In genomic region chr2:105769504-105769903, GRCh38 we compare ENCODE assay signal across 9 cellular contexts. TPM values are rescaled to one million over a fixed set of nuclear protein-coding genes. Genes with fewer than 3 reads are reported as not detected.
DNase-seq lines count a peak whose midpoint lies in the region; ATAC-seq and TF ChIP-seq lines count a peak whose summit lies in the region.
"Had no signal": no experiment of that assay in that cellular context is flagged by ENCODE, and none has a peak within 500 bp of the region (broad histone marks: within the 10 kb centered on the region; RNA-seq: fewer than 3 reads in every experiment).

No MANE protein-coding gene starts in this region.

- H3K4me1 Mint-ChIP-seq in endodermal cell: peaks cover 29% of the 10 kb centered on the region

- H3K4me3 Mint-ChIP-seq in endodermal cell: no peak overlapping the region

- H3K4me3 ChIP-seq in endodermal cell (ENCODE audit: low read length) (no peak overlapping the region), psoas muscle (no peak overlapping the region)

- peaks cover 7% of the 10 kb centered on the region for H3K36me3 Mint-ChIP-seq in endodermal cell (ENCODE audit: low read depth)

- H3K27ac ChIP-seq in endodermal cell (ENCODE audit: low read depth, low read length) (no peak overlapping the region), psoas muscle (peak overlapping the region; percentile 55)

- peak; percentile 60 for TF ChIP-seq CTCF in endodermal cell (conservative IDR thresholded peaks at IDR 0.05)
- peak; percentile 17 for TF ChIP-seq CTCF in psoas muscle (IDR thresholded peaks at IDR 0.05)

- H3K27ac Mint-ChIP-seq in endodermal cell: no peak overlapping the region

- WGBS in endodermal cell (ENCODE audit: insufficient coverage in 1 of 2, insufficient read length in 1 of 2), 2 experiments: 91 to 92% methylated on average over 8 to 9 of the region's 9 CpGs
- WGBS in psoas muscle, 3 donors: 77 to 85% (median 79%) methylated on average over 9 of the region's 9 CpGs

- H3K27me3 Mint-ChIP-seq in endodermal cell (ENCODE audit: insufficient read depth): no peaks in the 10 kb centered on the region

- H3K36me3 ChIP-seq in endodermal cell (ENCODE audit: control insufficient read depth, insufficient read depth, low read length) (peaks cover 15% of the 10 kb centered on the region), psoas muscle (ENCODE audit: insufficient read depth in 1 of 2, low read depth in 1 of 2) (no peaks in the 10 kb centered on the region)

- DNase-seq in endodermal cell: peak; percentile 62
- no peak for DNase-seq in psoas muscle
- no peak for DNase-seq in AG08396 (ENCODE audit: low spot score)
- DNase-seq in stimulated activated CD4-positive, alpha-beta T cell treated with anti-CD3 and anti-CD28 coated beads, Interleukin-15, amount 100 ng/mL, for 24 hours: no peak
- DNase-seq: NCI-H1092 treated with DMSO at 0.1 percent for 48 hours had no signal

- ATAC-seq in GM18502 (IDR thresholded peaks at IDR 0.05; ENCODE audit: poor library complexity, unreplicated experiment) (peak; percentile 24), SK-N-SH treated with all-trans-retinoic acid at 6 μM for 48 hours (peak; percentile 48; the same call in 2 of the 3 replicates), psoas muscle (peak in 3 of 4 donors; percentile 40 to 65 (median 45)), HG03520 (IDR thresholded peaks at IDR 0.05; ENCODE audit: unreplicated experiment) (no peak), GM18498 (IDR thresholded peaks at IDR 0.05; ENCODE audit: unreplicated experiment) (no peak)

- intact Hi-C loops in psoas muscle (cut with DNase I): no loop called here

- peaks cover 8% of the 10 kb centered on the region for H3K4me1 ChIP-seq in endodermal cell (ENCODE audit: control insufficient read depth, insufficient read depth, low read length)
- peaks cover 40% of the 10 kb centered on the region for H3K4me1 ChIP-seq in psoas muscle

- H3K9ac ChIP-seq in endodermal cell (ENCODE audit: extremely low read depth, low read length, poor library complexity, severe bottlenecking): no peak overlapping the region

- no peaks in the 10 kb centered on the region for H3K9me3 ChIP-seq in endodermal cell (ENCODE audit: control insufficient read depth, low read length)
- H3K9me3 ChIP-seq in psoas muscle: no peaks in the 10 kb centered on the region

- H3K27me3 ChIP-seq in endodermal cell (ENCODE audit: control insufficient read depth, insufficient read depth, low read length, poor library complexity, severe bottlenecking): no peaks in the 10 kb centered on the region
- no peaks in the 10 kb centered on the region for H3K27me3 ChIP-seq in psoas muscle (ENCODE audit: insufficient read depth in 3 of 3, low read length in 2 of 3)

- no peaks in the 10 kb centered on the region for H3K9me3 Mint-ChIP-seq in endodermal cell

TF ChIP-seq in SK-N-SH treated with all-trans-retinoic acid at 6 μM for 48 hours, 23 proteins besides CTCF, POLR2A, EP300 and RAD21:
- no peak for TF ChIP-seq GLIS3 (CRISPR knock-in tag; IDR thresholded peaks at IDR 0.05)
- no peak for TF ChIP-seq ARNTL (CRISPR knock-in tag; IDR thresholded peaks at IDR 0.05; ENCODE audit: borderline replicate concordance, low read depth)
- TF ChIP-seq, protein P1, sequence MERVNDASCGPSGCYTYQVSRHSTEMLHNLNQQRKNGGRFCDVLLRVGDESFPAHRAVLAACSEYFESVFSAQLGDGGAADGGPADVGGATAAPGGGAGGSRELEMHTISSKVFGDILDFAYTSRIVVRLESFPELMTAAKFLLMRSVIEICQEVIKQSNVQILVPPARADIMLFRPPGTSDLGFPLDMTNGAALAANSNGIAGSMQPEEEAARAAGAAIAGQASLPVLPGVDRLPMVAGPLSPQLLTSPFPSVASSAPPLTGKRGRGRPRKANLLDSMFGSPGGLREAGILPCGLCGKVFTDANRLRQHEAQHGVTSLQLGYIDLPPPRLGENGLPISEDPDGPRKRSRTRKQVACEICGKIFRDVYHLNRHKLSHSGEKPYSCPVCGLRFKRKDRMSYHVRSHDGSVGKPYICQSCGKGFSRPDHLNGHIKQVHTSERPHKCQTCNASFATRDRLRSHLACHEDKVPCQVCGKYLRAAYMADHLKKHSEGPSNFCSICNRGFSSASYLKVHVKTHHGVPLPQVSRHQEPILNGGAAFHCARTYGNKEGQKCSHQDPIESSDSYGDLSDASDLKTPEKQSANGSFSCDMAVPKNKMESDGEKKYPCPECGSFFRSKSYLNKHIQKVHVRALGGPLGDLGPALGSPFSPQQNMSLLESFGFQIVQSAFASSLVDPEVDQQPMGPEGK (CRISPR knock-in tag; IDR thresholded peaks at IDR 0.05; ENCODE audit: borderline replicate concordance): no peak
- no peak for TF ChIP-seq BACH2 (CRISPR knock-in tag; IDR thresholded peaks at IDR 0.05; ENCODE audit: borderline replicate concordance)
- no peak for TF ChIP-seq ZC3H10 (CRISPR knock-in tag; IDR thresholded peaks at IDR 0.05)
- no peak for TF ChIP-seq ISL1 (CRISPR knock-in tag; IDR thresholded peaks at IDR 0.05)
- TF ChIP-seq, protein P2, sequence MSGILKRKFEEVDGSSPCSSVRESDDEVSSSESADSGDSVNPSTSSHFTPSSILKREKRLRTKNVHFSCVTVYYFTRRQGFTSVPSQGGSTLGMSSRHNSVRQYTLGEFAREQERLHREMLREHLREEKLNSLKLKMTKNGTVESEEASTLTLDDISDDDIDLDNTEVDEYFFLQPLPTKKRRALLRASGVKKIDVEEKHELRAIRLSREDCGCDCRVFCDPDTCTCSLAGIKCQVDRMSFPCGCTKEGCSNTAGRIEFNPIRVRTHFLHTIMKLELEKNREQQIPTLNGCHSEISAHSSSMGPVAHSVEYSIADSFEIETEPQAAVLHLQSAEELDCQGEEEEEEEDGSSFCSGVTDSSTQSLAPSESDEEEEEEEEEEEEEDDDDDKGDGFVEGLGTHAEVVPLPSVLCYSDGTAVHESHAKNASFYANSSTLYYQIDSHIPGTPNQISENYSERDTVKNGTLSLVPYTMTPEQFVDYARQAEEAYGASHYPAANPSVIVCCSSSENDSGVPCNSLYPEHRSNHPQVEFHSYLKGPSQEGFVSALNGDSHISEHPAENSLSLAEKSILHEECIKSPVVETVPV (CRISPR knock-in tag; IDR thresholded peaks at IDR 0.05): no peak
- TF ChIP-seq TSHZ2 (CRISPR knock-in tag; IDR thresholded peaks at IDR 0.05): no peak

RNA-seq across cellular contexts. Expression of gene NCK2, which starts 24.8 kb away (rescaled TPM):
- 10 to 100 TPM; 58.9 to 63.8 TPM for total RNA-seq in endodermal cell
- polyA plus RNA-seq in endodermal cell (2013, experiment 1 of 2): 58.3 TPM
- polyA plus RNA-seq in endodermal cell (2013, experiment 2 of 2): 54.9 TPM
- 10 to 100 TPM; 33.9 to 53.1 (median 41.1) TPM for total RNA-seq in psoas muscle
- 100 to 1,000 TPM in 1 of 3 donors, 10 to 100 TPM in 2; 26.5 to 111 (median 39.6) TPM for polyA plus RNA-seq in psoas muscle

Comparison
In these comparisons a context has a peak if more than half of its experiments do, and no peak if none do; other contexts are left out.
1. ATAC-seq: peak in GM18502 (single experiment), SK-N-SH treated with all-trans-retinoic acid at 6 μM for 48 hours (single experiment) and psoas muscle (3 of 4); none in HG03520 (single experiment) and GM18498 (single experiment).